Comparison of ENCODE assay signal across 13 cellular contexts in genomic region chr9:304519-305185, GRCh38.
A peak's percentile ranks its signal among the peaks of the same experiment; 100 is the strongest.
DNase-seq lines count a peak whose midpoint lies in the region; ATAC-seq and TF ChIP-seq lines count a peak whose summit lies in the region.
"Had no signal": no experiment of that assay in that cellular context is flagged by ENCODE, and none has a peak within 500 bp of the region (broad histone marks: within the 10 kb centered on the region; RNA-seq: fewer than 3 reads in every experiment).

No MANE protein-coding gene starts in this region.

- H3K27me3 ChIP-seq in neutrophil: no peaks in the 10 kb centered on the region

- POLR2A ChIA-PET in RWPE1 (lab: Yijun Ruan, JAX; ENCODE audit: low non-redundant PET): no interaction called here
- POLR2A ChIA-PET in naive thymus-derived CD8-positive, alpha-beta T cell (lab: Charles Lee): interaction anchor here (1.9 kb wide), 1 partner anchor 27 kb away, joined by 4 read pairs; no protein-coding TSS in a partner anchor

- DNase-seq in NCI-H510A treated with DMSO at 0.1 percent for 48 hours (lab: John Stamatoyannopoulos, UW) (peak; percentile 3), NCI-H510A (lab: John Stamatoyannopoulos, UW) (no peak), RWPE1 (ENCODE audit: low spot score) (peak; percentile 34), epithelial cell of esophagus (ENCODE audit: low read depth) (peak; percentile 84), mucosa of gallbladder (ENCODE audit: low spot score) (no peak)
- no peak for DNase-seq in naive thymus-derived CD8-positive, alpha-beta T cell
- DNase-seq in stimulated activated naive B cell treated with anti-CD40 and anti-IgM and Interleukin-4, amounts not matched to agents 10 μg/mL and 1 μg/mL and 100 μg/mL, for 72 hours: no peak
- DNase-seq: activated effector memory CD4-positive, alpha-beta T cell treated with Interleukin-2 at 50 U/mL for 16 hours; cortex of kidney; GDM1; head of caudate nucleus; NCI-H2081 treated with DMSO at 0.1 percent for 48 hours had no signal

- TF ChIP-seq CTCF in RWPE1 (conservative IDR thresholded peaks at IDR 0.05; ENCODE audit: low read depth): no peak
- TF ChIP-seq CTCF in epithelial cell of esophagus (IDR thresholded peaks at IDR 0.05; ENCODE audit: insufficient read depth, low read depth, low read length, missing control alignments): no peak
- no peak for TF ChIP-seq CTCF in neutrophil (IDR thresholded peaks at IDR 0.05)

- H3K27ac ChIP-seq in RWPE1 (no peak overlapping the region), neutrophil (peak overlapping the region; percentile 14)

- peaks cover 7 to 22% (median 15%) of the 10 kb centered on the region in 4 donors for H3K4me1 Mint-ChIP-seq in naive thymus-derived CD8-positive, alpha-beta T cell
- peaks cover 4 to 18% of the 10 kb centered on the region in 2 donors for H3K4me1 Mint-ChIP-seq in stimulated activated naive B cell treated with anti-CD40 and anti-IgM and Interleukin-4, amounts not matched to agents 10 μg/mL and 1 μg/mL and 100 μg/mL, for 72 hours

- no peak overlapping the region for H3K4me3 Mint-ChIP-seq in naive thymus-derived CD8-positive, alpha-beta T cell
- no peak overlapping the region for H3K4me3 Mint-ChIP-seq in stimulated activated naive B cell treated with anti-CD40 and anti-IgM and Interleukin-4, amounts not matched to agents 10 μg/mL and 1 μg/mL and 100 μg/mL, for 72 hours

- ATAC-seq in naive thymus-derived CD8-positive, alpha-beta T cell: no peak
- no peak for ATAC-seq in stimulated activated naive B cell treated with anti-CD40 and anti-IgM and Interleukin-4, amounts not matched to agents 10 μg/mL and 1 μg/mL and 100 μg/mL, for 72 hours (replicated peaks)

- H3K27me3 Mint-ChIP-seq in naive thymus-derived CD8-positive, alpha-beta T cell: no peaks in the 10 kb centered on the region
- H3K27me3 Mint-ChIP-seq in stimulated activated naive B cell treated with anti-CD40 and anti-IgM and Interleukin-4, amounts not matched to agents 10 μg/mL and 1 μg/mL and 100 μg/mL, for 72 hours: no peaks in the 10 kb centered on the region

- H3K27ac Mint-ChIP-seq in naive thymus-derived CD8-positive, alpha-beta T cell: peak overlapping the region in 5 of 10 donors; percentile 8 to 87 (median 29)
- H3K27ac Mint-ChIP-seq in stimulated activated naive B cell treated with anti-CD40 and anti-IgM and Interleukin-4, amounts not matched to agents 10 μg/mL and 1 μg/mL and 100 μg/mL, for 72 hours: no peak overlapping the region

- H3K4me1 ChIP-seq in neutrophil (ENCODE audit: control insufficient read depth in 1 of 2, insufficient read depth in 1 of 2, low read depth in 1 of 2, low read length in 1 of 2): peaks cover 0 to under 1% of the 10 kb centered on the region in 2 experiments

- H3K9me3 Mint-ChIP-seq in naive thymus-derived CD8-positive, alpha-beta T cell: no peaks in the 10 kb centered on the region
- H3K9me3 Mint-ChIP-seq in stimulated activated naive B cell treated with anti-CD40 and anti-IgM and Interleukin-4, amounts not matched to agents 10 μg/mL and 1 μg/mL and 100 μg/mL, for 72 hours: no peaks in the 10 kb centered on the region

- H3K36me3 Mint-ChIP-seq in naive thymus-derived CD8-positive, alpha-beta T cell: peaks cover 8 to 93% (median 31%) of the 10 kb centered on the region in 3 donors
- peaks cover 36 to 59% of the 10 kb centered on the region in 2 donors for H3K36me3 Mint-ChIP-seq in stimulated activated naive B cell treated with anti-CD40 and anti-IgM and Interleukin-4, amounts not matched to agents 10 μg/mL and 1 μg/mL and 100 μg/mL, for 72 hours

- CTCF ChIA-PET in RWPE1 (lab: Yijun Ruan, JAX): no interaction called here

- H3K9me3 ChIP-seq in neutrophil: no peaks in the 10 kb centered on the region

- H3K36me3 ChIP-seq in neutrophil: peaks cover 82% of the 10 kb centered on the region

- H3K4me3 ChIP-seq in epithelial cell of esophagus (ENCODE audit: low read length) (no peak overlapping the region), neutrophil (ENCODE audit: low read depth in 1 of 2, low read length in 1 of 2) (no peak overlapping the region)

Comparison
In these comparisons a context has a peak if more than half of its experiments do, and no peak if none do; other contexts are left out.
1. DNase-seq: peak in NCI-H510A treated with DMSO at 0.1 percent for 48 hours (single experiment), RWPE1 (single experiment) and epithelial cell of esophagus (single experiment); none in NCI-H510A (single experiment), naive thymus-derived CD8-positive, alpha-beta T cell (0 of 10), stimulated activated naive B cell treated with anti-CD40 and anti-IgM and Interleukin-4, amounts not matched to agents 10 μg/mL and 1 μg/mL and 100 μg/mL, for 72 hours (single experiment) and mucosa of gallbladder (single experiment).